In the genomic region with DNA sequence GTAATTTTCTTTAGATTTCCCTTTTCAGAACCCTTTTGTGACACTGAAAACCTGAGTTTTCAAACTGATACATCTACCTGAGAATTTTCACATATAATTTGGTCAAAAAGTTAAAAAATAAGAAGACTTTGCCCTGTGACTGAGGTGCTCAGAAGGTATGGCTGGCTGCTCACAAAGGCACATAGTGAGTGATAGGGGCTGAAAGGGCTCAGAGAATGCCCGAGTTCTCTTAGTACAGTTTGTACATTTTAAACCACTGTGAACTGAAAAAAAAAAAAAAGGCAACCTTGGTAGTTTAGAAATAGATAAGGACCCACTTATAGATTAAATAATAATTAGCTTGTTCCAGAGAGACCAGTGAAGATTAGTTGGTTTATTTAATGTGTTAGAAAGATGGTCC, we compare ENCODE assay signal across 20 cellular contexts. TPM values are rescaled to one million over a fixed set of nuclear protein-coding genes. Genes with fewer than 3 reads are reported as not detected.
DNase-seq lines count a peak whose midpoint lies in the region; ATAC-seq and TF ChIP-seq lines count a peak whose summit lies in the region.
"Had no signal": no experiment of that assay in that cellular context is flagged by ENCODE, and none has a peak within 500 bp of the region (broad histone marks: within the 10 kb centered on the region; RNA-seq: fewer than 3 reads in every experiment).

No MANE protein-coding gene starts in this region.

- no peak overlapping the region for H3K4me2 ChIP-seq in GM23248 (ENCODE audit: unreplicated experiment)
- H3K4me2 ChIP-seq in trophoblast cell (ENCODE audit: low read length): no peak overlapping the region

- H3K4me3 ChIP-seq in GM23248: no peak overlapping the region
- no peak overlapping the region for H3K4me3 ChIP-seq in right lobe of liver
- no peak overlapping the region for H3K4me3 ChIP-seq in trophoblast cell (ENCODE audit: low read depth, low read length)

- H3K23ac ChIP-seq in trophoblast cell (ENCODE audit: low read length): no peak overlapping the region

- H3K27ac Mint-ChIP-seq in stimulated activated effector memory CD8-positive, alpha-beta T cell treated with anti-CD3 and anti-CD28 coated beads, Interleukin-12 subunit alpha, Interleukin-12 subunit beta, amount 100 ng/mL, for 72 hours: peak overlapping the region; percentile 27

- H3K27ac ChIP-seq in GM23248 (0 out of 2 replicates have a peak overlapping the region, but pooled peaks have one; percentile 26), right lobe of liver (peak overlapping the region in 2 of 3 donors; percentile 75 to 83), trophoblast cell (ENCODE audit: low read depth, low read length) (no peak overlapping the region), foreskin keratinocyte (no peak overlapping the region)

- DNase-seq in GM23248: no peak
- DNase-seq in amniotic epithelial cell (ENCODE audit: low read depth): peak; percentile 24
- DNase-seq in right lobe of liver: no peak
- DNase-seq in stimulated activated effector memory CD8-positive, alpha-beta T cell treated with anti-CD3 and anti-CD28 coated beads, Interleukin-12 subunit alpha, Interleukin-12 subunit beta, amount 100 ng/mL, for 72 hours (ENCODE audit: low spot score in 2 of 2): no peak
- DNase-seq in trophoblast cell: no peak
- DNase-seq in foreskin keratinocyte: no peak
- DNase-seq in NCI-H187 (lab: John Stamatoyannopoulos, UW): no peak
- no peak for DNase-seq in DMS 273 treated with DMSO at 0.1 percent for 48 hours (lab: John Stamatoyannopoulos, UW)
- DNase-seq: BE2C; Calu3; CD4-positive, CD25-positive, alpha-beta regulatory T cell; KBM-7; NCI-H1105 treated with DMSO at 0.1 percent for 48 hours; NCI-H1694; NCI-H2107; NCI-H2227 treated with DMSO at 0.1 percent for 48 hours; NCI-H510A treated with DMSO at 0.1 percent for 48 hours; NCI-H774; OCI-M1; Right ventricle myocardium superior had no signal

- peak; percentile 36 to 64 (median 52) for ATAC-seq in right lobe of liver
- no peak for ATAC-seq in stimulated activated effector memory CD8-positive, alpha-beta T cell treated with anti-CD3 and anti-CD28 coated beads, Interleukin-12 subunit alpha, Interleukin-12 subunit beta, amount 100 ng/mL, for 72 hours
- no peak for ATAC-seq in foreskin keratinocyte

- H3K4me1 Mint-ChIP-seq in stimulated activated effector memory CD8-positive, alpha-beta T cell treated with anti-CD3 and anti-CD28 coated beads, Interleukin-12 subunit alpha, Interleukin-12 subunit beta, amount 100 ng/mL, for 72 hours: no peaks in the 10 kb centered on the region

- H3K79me1 ChIP-seq in trophoblast cell (ENCODE audit: low read length): no peaks in the 10 kb centered on the region

- H3K9me3 Mint-ChIP-seq in stimulated activated effector memory CD8-positive, alpha-beta T cell treated with anti-CD3 and anti-CD28 coated beads, Interleukin-12 subunit alpha, Interleukin-12 subunit beta, amount 100 ng/mL, for 72 hours: no peaks in the 10 kb centered on the region
- H3K9me3 Mint-ChIP-seq: CD4-positive, CD25-positive, alpha-beta regulatory T cell had no signal

- no peak overlapping the region for H4K8ac ChIP-seq in trophoblast cell (ENCODE audit: low read depth, low read length)

- H2AFZ ChIP-seq in GM23248: no peak overlapping the region
- no peak overlapping the region for H2AFZ ChIP-seq in trophoblast cell (ENCODE audit: insufficient read depth, low read length, poor library complexity)

- H3K36me3 Mint-ChIP-seq in stimulated activated effector memory CD8-positive, alpha-beta T cell treated with anti-CD3 and anti-CD28 coated beads, Interleukin-12 subunit alpha, Interleukin-12 subunit beta, amount 100 ng/mL, for 72 hours: peaks cover 5% of the 10 kb centered on the region
- H3K36me3 Mint-ChIP-seq: CD4-positive, CD25-positive, alpha-beta regulatory T cell had no signal

- H3K4me1 ChIP-seq in GM23248 (ENCODE audit: insufficient read depth): peaks cover 10% of the 10 kb centered on the region
- H3K4me1 ChIP-seq in right lobe of liver: peaks cover 0 to 34% (median 13%) of the 10 kb centered on the region in 4 donors
- H3K4me1 ChIP-seq in trophoblast cell (ENCODE audit: control insufficient read depth in 1 of 2, insufficient read depth in 2 of 2, low read length in 2 of 2): peaks cover 0 to 2% of the 10 kb centered on the region in 2 experiments
- H3K4me1 ChIP-seq in foreskin keratinocyte: no peaks in the 10 kb centered on the region

- no peak overlapping the region for H3K18ac ChIP-seq in trophoblast cell (ENCODE audit: low read length)

- H3K9me2 ChIP-seq in GM23248 (ENCODE audit: insufficient read depth): no peaks in the 10 kb centered on the region

- no peak overlapping the region for H4K12ac ChIP-seq in trophoblast cell (ENCODE audit: low read depth, low read length)

- no peaks in the 10 kb centered on the region for H3K79me2 ChIP-seq in GM23248 (ENCODE audit: insufficient read depth)
- H3K79me2 ChIP-seq in trophoblast cell (ENCODE audit: control insufficient read depth, insufficient read depth, low read length, poor library complexity): no peaks in the 10 kb centered on the region

- H2BK5ac ChIP-seq in trophoblast cell (ENCODE audit: low read depth, low read length, poor library complexity): no peak overlapping the region

- no peak for TF ChIP-seq POLR2A in right lobe of liver (IDR thresholded peaks at IDR 0.05)

- no peaks in the 10 kb centered on the region for H3K27me3 ChIP-seq in GM23248 (replicated peaks; ENCODE audit: insufficient read depth)
- H3K27me3 ChIP-seq in right lobe of liver: no peaks in the 10 kb centered on the region
- no peaks in the 10 kb centered on the region for H3K27me3 ChIP-seq in trophoblast cell (ENCODE audit: insufficient read depth, low read length)
- H3K27me3 ChIP-seq in foreskin keratinocyte: no peaks in the 10 kb centered on the region
- H3K27me3 ChIP-seq: BE2C had no signal

- no peaks in the 10 kb centered on the region for H3K36me3 ChIP-seq in GM23248 (ENCODE audit: low read depth)
- no peaks in the 10 kb centered on the region for H3K36me3 ChIP-seq in right lobe of liver
- no peaks in the 10 kb centered on the region for H3K36me3 ChIP-seq in trophoblast cell (ENCODE audit: control insufficient read depth in 1 of 2, insufficient read depth in 2 of 2, low read length in 2 of 2)
- H3K36me3 ChIP-seq: BE2C had no signal

- H3K14ac ChIP-seq in trophoblast cell (ENCODE audit: low read length): no peak overlapping the region

- 89 to 95% methylated on average over 1 of the region's 1 CpG for WGBS in GM23248 (ENCODE audit: low coverage in 1 of 2, low lambda C conversion rate in 2 of 2, missing lambda C conversion rate in 2 of 2), 2 experiments
- 40% methylated on average over 1 of the region's 1 CpG for WGBS in right lobe of liver (ENCODE audit: insufficient coverage, low coverage, low lambda C conversion rate, missing lambda C conversion rate)
- no CpG with 5 or more reads among the region's 1 CpG for WGBS in trophoblast cell (ENCODE audit: extremely low coverage, insufficient coverage, insufficient read length)

- no peak overlapping the region for H2AK5ac ChIP-seq in trophoblast cell (ENCODE audit: low read length)

- no peak overlapping the region for H4K91ac ChIP-seq in trophoblast cell (ENCODE audit: low read depth, low read length)

- in situ Hi-C loops in GM23248 (cut with MboI): no loop called here

- peaks cover 19% of the 10 kb centered on the region for H3F3A ChIP-seq in GM23248 (ENCODE audit: insufficient read depth)

- TF ChIP-seq CTCF in right lobe of liver (IDR thresholded peaks at IDR 0.05) (no peak), foreskin keratinocyte (conservative IDR thresholded peaks at IDR 0.05) (no peak)

- no peaks in the 10 kb centered on the region for H3K9me3 ChIP-seq in GM23248 (ENCODE audit: low read depth)
- H3K9me3 ChIP-seq in right lobe of liver: no peaks in the 10 kb centered on the region
- H3K9me3 ChIP-seq in trophoblast cell (ENCODE audit: insufficient read depth, low read depth, low read length): no peaks in the 10 kb centered on the region
- H3K9me3 ChIP-seq: BE2C had no signal

- no peak overlapping the region for H3K4me3 Mint-ChIP-seq in stimulated activated effector memory CD8-positive, alpha-beta T cell treated with anti-CD3 and anti-CD28 coated beads, Interleukin-12 subunit alpha, Interleukin-12 subunit beta, amount 100 ng/mL, for 72 hours
- H3K4me3 Mint-ChIP-seq: CD4-positive, CD25-positive, alpha-beta regulatory T cell had no signal

- H2BK120ac ChIP-seq in trophoblast cell (ENCODE audit: insufficient read depth, low read length, poor library complexity): no peak overlapping the region

- no peak overlapping the region for H3K4ac ChIP-seq in trophoblast cell (ENCODE audit: low read depth, low read length)

- no peaks in the 10 kb centered on the region for H4K20me1 ChIP-seq in GM23248 (ENCODE audit: insufficient read depth)

- H3K9ac ChIP-seq in GM23248 (0 out of 2 replicates have a peak overlapping the region, but pooled peaks have one; percentile 11), trophoblast cell (ENCODE audit: low read length) (no peak overlapping the region)

- H2BK12ac ChIP-seq in trophoblast cell (ENCODE audit: low read length): no peak overlapping the region

- intact Hi-C loops in right lobe of liver (cut with DNase I): no loop called here

RNA-seq across cellular contexts. Expression of a gene that starts 18.1 kb away (rescaled TPM):
- total RNA-seq in GM23248 (2014; rRNA removed; shearing (Covaris generic)): 368 and 376 TPM in 2 replicates
- polyA plus RNA-seq in GM23248 (2016; fragmentation: Nextera tagmentation; extraction: Ambion mirVana) (510 and 533 TPM in 2 replicates), foreskin keratinocyte (80.3 and 135 TPM in 2 replicates)
- total RNA-seq in right lobe of liver (100 to 1,000 TPM in 2 of 6 experiments, 10 to 100 TPM in 4; 34.2 to 117 (median 89.3) TPM), foreskin keratinocyte (108 and 200 TPM in 2 replicates)
- 75.3 and 77.9 TPM in 2 replicates for polyA plus RNA-seq in trophoblast cell (2013)

RNA-seq across cellular contexts. Expression of a gene that starts 42.9 kb away (rescaled TPM):
- total RNA-seq in GM23248 (2014; rRNA removed; shearing (Covaris generic)): 13.8 and 22.9 TPM in 2 replicates
- 9.1 and 10.1 TPM in 2 replicates for polyA plus RNA-seq in GM23248 (2016; fragmentation: Nextera tagmentation; extraction: Ambion mirVana)
- total RNA-seq in right lobe of liver: 10 to 100 TPM in 1 of 6 experiments, 1 to 10 TPM in 5; 5.5 to 10.4 (median 8.7) TPM
- 29.5 and 30.9 TPM in 2 replicates for polyA plus RNA-seq in trophoblast cell (2013)
- total RNA-seq in foreskin keratinocyte: 25.1 and 27.1 TPM in 2 replicates
- polyA plus RNA-seq in foreskin keratinocyte: 9.5 and 11.9 TPM in 2 replicates

Comparison
In these comparisons a context has a peak if more than half of its experiments do, and no peak if none do; other contexts are left out.
1. H3K27ac ChIP-seq: peak in GM23248 (single experiment) and right lobe of liver (2 of 3); none in trophoblast cell (single experiment) and foreskin keratinocyte (single experiment).
2. ATAC-seq: peak in right lobe of liver (4 of 4); none in stimulated activated effector memory CD8-positive, alpha-beta T cell treated with anti-CD3 and anti-CD28 coated beads, Interleukin-12 subunit alpha, Interleukin-12 subunit beta, amount 100 ng/mL, for 72 hours (single experiment) and foreskin keratinocyte (single experiment).